15 cellular contexts compared by ENCODE assay signal in the genomic region with DNA sequence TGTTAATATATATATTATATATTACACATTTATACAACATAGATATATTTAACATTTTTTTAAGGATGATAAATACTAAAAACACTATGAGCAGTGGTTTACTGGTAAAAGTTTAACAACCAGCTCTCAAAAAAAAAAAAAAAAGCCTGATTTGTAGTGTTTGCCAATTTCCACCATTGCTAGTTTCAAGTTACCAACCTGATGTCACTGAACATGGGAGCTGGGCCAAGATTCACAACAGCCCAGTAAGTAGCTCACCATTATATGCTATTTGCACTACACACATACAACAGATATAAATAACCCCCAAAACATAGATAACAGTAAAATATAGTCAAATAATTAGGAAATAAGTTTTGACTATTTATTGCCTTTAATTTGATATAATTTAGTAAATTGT. TPM values are rescaled to one million over a fixed set of nuclear protein-coding genes. Genes with fewer than 3 reads are reported as not detected.
DNase-seq lines count a peak whose midpoint lies in the region; ATAC-seq and TF ChIP-seq lines count a peak whose summit lies in the region.
"Had no signal": no experiment of that assay in that cellular context is flagged by ENCODE, and none has a peak within 500 bp of the region (broad histone marks: within the 10 kb centered on the region; RNA-seq: fewer than 3 reads in every experiment).

No MANE protein-coding gene starts in this region.

- H3K4me2 ChIP-seq in GM23248 (ENCODE audit: unreplicated experiment), result no peak overlapping the region

- ATAC-seq in GM21367 (IDR thresholded peaks at IDR 0.05; ENCODE audit: unreplicated experiment), result no peak
- ATAC-seq: activated CD8-positive, alpha-beta T cell treated with anti-CD3 and anti-CD28 coated beads for 36 hours; gastroesophageal sphincter; left lobe of liver; T-helper 17 cell had no signal

- H3K4me1 ChIP-seq in GM23248 (ENCODE audit: insufficient read depth), result no peaks in the 10 kb centered on the region
- H3K4me1 ChIP-seq: gastroesophageal sphincter had no signal

- no peaks in the 10 kb centered on the region for H3K9me3 ChIP-seq in GM23248 (ENCODE audit: low read depth)
- H3K9me3 ChIP-seq: gastroesophageal sphincter had no signal

- H3K79me2 ChIP-seq in GM23248 (ENCODE audit: insufficient read depth), result no peaks in the 10 kb centered on the region

- H3K27ac ChIP-seq in GM23248, result no peak overlapping the region
- H3K27ac ChIP-seq: C4-2B, gastroesophageal sphincter had no signal

- H3K36me3 ChIP-seq in GM23248 (ENCODE audit: low read depth) (no peaks in the 10 kb centered on the region), kidney epithelial cell (ENCODE audit: control insufficient read depth, insufficient read depth, low read length) (no peaks in the 10 kb centered on the region)
- H3K36me3 ChIP-seq: gastroesophageal sphincter had no signal

- H3K27me3 ChIP-seq in GM23248 (replicated peaks; ENCODE audit: insufficient read depth) (peaks cover 46% of the 10 kb centered on the region), kidney epithelial cell (ENCODE audit: control insufficient read depth, insufficient read depth, low read length) (no peaks in the 10 kb centered on the region)

- in situ Hi-C loops in GM23248 (cut with MboI), result loop anchor here (25.0 kb wide), 1 partner anchor 599 kb away; no protein-coding TSS in a partner anchor

- H3K9ac ChIP-seq in GM23248, result no peak overlapping the region

- DNase-seq in GM23248 (peak; percentile 26), NCI-H2081 treated with DMSO at 0.1 percent for 48 hours (lab: John Stamatoyannopoulos, UW) (peak; percentile 81), SHP77 (lab: John Stamatoyannopoulos, UW) (peak; percentile 64 to 85), kidney epithelial cell (ENCODE audit: low read depth) (peak; percentile 14), erythroblast (lab: John Stamatoyannopoulos, UW) (no peak), HK-2 (ENCODE audit: unreplicated experiment) (no peak), kidney tubule cell (ENCODE audit: low spot score) (no peak)
- DNase-seq: activated CD8-positive, alpha-beta T cell treated with anti-CD3 and anti-CD28 coated beads for 36 hours; cerebellar nuclear complex; KG1; T-helper 17 cell had no signal

- TF ChIP-seq POLR2A in erythroblast (IDR thresholded peaks at IDR 0.05; ENCODE audit: low read length), result no peak

- TF ChIP-seq CTCF in kidney epithelial cell (IDR thresholded peaks at IDR 0.05; ENCODE audit: insufficient read depth, low read length, poor library complexity, severe bottlenecking), result no peak

- H3F3A ChIP-seq in GM23248 (ENCODE audit: insufficient read depth), result no peaks in the 10 kb centered on the region

- H3K4me3 ChIP-seq in GM23248 (no peak overlapping the region), kidney epithelial cell (ENCODE audit: low read depth, low read length) (no peak overlapping the region)
- H3K4me3 ChIP-seq: gastroesophageal sphincter had no signal

- H3K9me2 ChIP-seq in GM23248 (ENCODE audit: insufficient read depth), result no peaks in the 10 kb centered on the region

- no peaks in the 10 kb centered on the region for H4K20me1 ChIP-seq in GM23248 (ENCODE audit: insufficient read depth)

- H2AFZ ChIP-seq in GM23248, result no peak overlapping the region

RNA-seq across cellular contexts. Expression of a gene that starts 28.9 kb away (rescaled TPM):
- 54.8 and 55.8 TPM in 2 replicates for total RNA-seq in GM23248 (2014; rRNA removed; shearing (Covaris generic))
- 67.9 and 74.1 TPM in 2 replicates for polyA plus RNA-seq in GM23248 (2016; fragmentation: Nextera tagmentation; extraction: Ambion mirVana)
- total RNA-seq in kidney epithelial cell, result 34.3 and 43.2 TPM in 2 replicates

Comparison
In these comparisons a context has a peak if more than half of its experiments do, and no peak if none do; other contexts are left out.
1. DNase-seq: peak in GM23248 (single experiment), NCI-H2081 treated with DMSO at 0.1 percent for 48 hours (single experiment), SHP77 (2 of 2) and kidney epithelial cell (single experiment); none in erythroblast (0 of 2), HK-2 (single experiment) and kidney tubule cell (single experiment).